11 cellular contexts compared by ENCODE assay signal in genomic region chr10:63698815-63699205, GRCh38.
DNase-seq lines count a peak whose midpoint lies in the region; ATAC-seq and TF ChIP-seq lines count a peak whose summit lies in the region.
"Had no signal": no experiment of that assay in that cellular context is flagged by ENCODE, and none has a peak within 500 bp of the region (broad histone marks: within the 10 kb centered on the region; RNA-seq: fewer than 3 reads in every experiment).

No MANE protein-coding gene starts in this region.

- no peak for TF ChIP-seq EP300 in suprapubic skin (IDR thresholded peaks at IDR 0.05)

- H3K4me3 ChIP-seq in GM23338 (no peak overlapping the region), suprapubic skin (no peak overlapping the region)

- H3K9me3 ChIP-seq in suprapubic skin: no peaks in the 10 kb centered on the region

- H3K27ac Mint-ChIP-seq in GM23338: no peak overlapping the region
- H3K27ac Mint-ChIP-seq: activated CD8-positive, alpha-beta T cell treated with anti-CD3 and anti-CD28 coated beads, Interleukin-2, amount 10 ng/mL, durations not matched to agents 7 days and 5 days; activated naive CD8-positive, alpha-beta T cell treated with anti-CD3 and anti-CD28 coated beads for 36 hours; mesothelial cell of epicardium had no signal

- no peak overlapping the region for H3K4me2 ChIP-seq in GM23338

- no peak overlapping the region for H3K4me3 Mint-ChIP-seq in GM23338
- H3K4me3 Mint-ChIP-seq: activated CD8-positive, alpha-beta T cell treated with anti-CD3 and anti-CD28 coated beads, Interleukin-2, amount 10 ng/mL, durations not matched to agents 7 days and 5 days; activated naive CD8-positive, alpha-beta T cell treated with anti-CD3 and anti-CD28 coated beads for 36 hours; mesothelial cell of epicardium had no signal

- H3K4me1 ChIP-seq in GM23338 (ENCODE audit: insufficient read depth): peaks cover 15% of the 10 kb centered on the region
- H3K4me1 ChIP-seq in suprapubic skin: peaks cover 29% of the 10 kb centered on the region

- H3K27me3 Mint-ChIP-seq in GM23338 (ENCODE audit: insufficient read depth, low read depth, poor library complexity): no peaks in the 10 kb centered on the region
- H3K27me3 Mint-ChIP-seq: activated naive CD8-positive, alpha-beta T cell treated with anti-CD3 and anti-CD28 coated beads for 36 hours had no signal

- H3K27me3 ChIP-seq in GM23338 (ENCODE audit: insufficient read depth) (no peaks in the 10 kb centered on the region), suprapubic skin (no peaks in the 10 kb centered on the region)

- ATAC-seq in GM23338: peak; percentile 72
- ATAC-seq in left ventricle myocardium superior: peak; percentile 69
- no peak for ATAC-seq in HG02981 (IDR thresholded peaks at IDR 0.05; ENCODE audit: unreplicated experiment)
- ATAC-seq: activated CD8-positive, alpha-beta T cell treated with anti-CD3 and anti-CD28 coated beads, Interleukin-2, amount 10 ng/mL, durations not matched to agents 7 days and 5 days had no signal

- intact Hi-C loops in left ventricle myocardium superior (cut with micrococcal nuclease): no loop called here

- TF ChIP-seq CTCF in GM23338 (conservative IDR thresholded peaks at IDR 0.05; ENCODE audit: low read depth in 2 of 2) (no peak), suprapubic skin (IDR thresholded peaks at IDR 0.05) (no peak)

- peak overlapping the region; percentile 90 for H2AFZ ChIP-seq in GM23338

- 75% methylated on average over 2 of the region's 2 CpGs for WGBS in suprapubic skin

- H3F3A ChIP-seq in GM23338 (replicated peaks; ENCODE audit: low read depth): no peaks in the 10 kb centered on the region

- DNase-seq in GM23338 (ENCODE audit: low spot score) (peak; percentile 16), amniotic epithelial cell (ENCODE audit: low read depth) (peak; percentile 67), left ventricle myocardium superior (no peak), suprapubic skin (ENCODE audit: low spot score in 2 of 2) (no peak), amniotic stem cell (lab: John Stamatoyannopoulos, UW) (no peak), NCI-H345 (lab: John Stamatoyannopoulos, UW) (no peak)
- DNase-seq in activated CD4-positive, CD25-positive, alpha-beta regulatory T cell (lab: John Stamatoyannopoulos, UW): no peak
- DNase-seq: activated CD8-positive, alpha-beta T cell treated with anti-CD3 and anti-CD28 coated beads, Interleukin-2, amount 10 ng/mL, durations not matched to agents 7 days and 5 days; activated naive CD8-positive, alpha-beta T cell treated with anti-CD3 and anti-CD28 coated beads for 36 hours had no signal

- H3K36me3 Mint-ChIP-seq in GM23338 (ENCODE audit: low read depth): peaks cover 8% of the 10 kb centered on the region
- H3K36me3 Mint-ChIP-seq: activated naive CD8-positive, alpha-beta T cell treated with anti-CD3 and anti-CD28 coated beads for 36 hours; mesothelial cell of epicardium had no signal

- peaks cover 8% of the 10 kb centered on the region; the same call in 1 of the 2 replicates for H3K9me2 ChIP-seq in GM23338 (ENCODE audit: insufficient read depth)

- H3K9me3 Mint-ChIP-seq in GM23338: peaks cover 9% of the 10 kb centered on the region; the same call in 2 of the 3 replicates

- H3K27ac ChIP-seq in GM23338 (ENCODE audit: low read depth): no peak overlapping the region
- peak overlapping the region; percentile 79 for H3K27ac ChIP-seq in suprapubic skin

- no peaks in the 10 kb centered on the region for H4K20me1 ChIP-seq in GM23338 (replicated peaks; ENCODE audit: insufficient read depth)

- no peak for TF ChIP-seq POLR2A in suprapubic skin (IDR thresholded peaks at IDR 0.05)

- H3K79me2 ChIP-seq in GM23338 (replicated peaks; ENCODE audit: insufficient read depth): no peaks in the 10 kb centered on the region

- H3K4me1 Mint-ChIP-seq in GM23338: peaks cover 21% of the 10 kb centered on the region

- H3K36me3 ChIP-seq in GM23338 (ENCODE audit: insufficient read depth) (no peaks in the 10 kb centered on the region), suprapubic skin (no peaks in the 10 kb centered on the region)

TF ChIP-seq in GM23338, 12 proteins besides CTCF, POLR2A, EP300 and RAD21 (continues in another document):
- TF ChIP-seq REST (IDR thresholded peaks at IDR 0.05; ENCODE audit: unreplicated experiment) (no peak), CREB1 (CRISPR knock-in tag; IDR thresholded peaks at IDR 0.05; ENCODE audit: low read depth) (no peak), EZH2 (IDR thresholded peaks at IDR 0.05; ENCODE audit: low read depth, unreplicated experiment) (no peak), ZNF331 (CRISPR knock-in tag; IDR thresholded peaks at IDR 0.05; ENCODE audit: low read depth) (no peak), STAT1 (IDR thresholded peaks at IDR 0.05; ENCODE audit: unreplicated experiment) (no peak), NANOG (IDR thresholded peaks at IDR 0.05; ENCODE audit: borderline replicate concordance) (no peak), ZNF114 (CRISPR knock-in tag; IDR thresholded peaks at IDR 0.05) (no peak), POLR2AphosphoS5 (IDR thresholded peaks at IDR 0.05; ENCODE audit: low read depth) (no peak), JUNB (IDR thresholded peaks at IDR 0.05; ENCODE audit: unreplicated experiment) (no peak)

Comparison
In these comparisons a context has a peak if more than half of its experiments do, and no peak if none do; other contexts are left out.
1. DNase-seq: peak in GM23338 (single experiment) and amniotic epithelial cell (single experiment); none in left ventricle myocardium superior (single experiment), suprapubic skin (0 of 2), amniotic stem cell (single experiment), NCI-H345 (single experiment) and activated CD4-positive, CD25-positive, alpha-beta regulatory T cell (0 of 4).